Comparison of ENCODE assay signal across 8 cellular contexts in genomic region chr9:35096035-35096849, GRCh38. TPM values are rescaled to one million over a fixed set of nuclear protein-coding genes. Genes with fewer than 3 reads are reported as not detected.
DNase-seq lines count a peak whose midpoint lies in the region; FAIRE-seq and TF ChIP-seq lines count a peak whose summit lies in the region.

Gene PIGO, minus strand, starts transcription at chr9:35096591. Its CDS starts 1,026 bp downstream, at chr9:35095565.

- H3K27me3 ChIP-seq in H7 (ENCODE audit: control insufficient read depth, insufficient read depth, low read length) (no peaks in the 10 kb centered on the region), SJSA1 (replicated peaks) (no peaks in the 10 kb centered on the region), neutrophil (no peaks in the 10 kb centered on the region), suprapubic skin (no peaks in the 10 kb centered on the region)

- H3K9me3 ChIP-seq in SJSA1 (replicated peaks) (no peaks in the 10 kb centered on the region), neutrophil (no peaks in the 10 kb centered on the region), suprapubic skin (no peaks in the 10 kb centered on the region)

- H3K27ac ChIP-seq in SJSA1 (peak within 1 kb of the TSS; percentile 81), neutrophil (peak within 1 kb of the TSS; percentile 97), suprapubic skin (peak within 1 kb of the TSS; percentile 98)

- TF ChIP-seq EP300 in suprapubic skin (IDR thresholded peaks at IDR 0.05), result no peak

- TF ChIP-seq POLR2A in suprapubic skin (IDR thresholded peaks at IDR 0.05), result peak in 1 of 2 donors; percentile 46

- DNase-seq in H7 (peak; percentile 97), M059J (ENCODE audit: low read depth) (peak; percentile 83), SJSA1 (ENCODE audit: low read depth in 1 of 2, low spot score in 2 of 2) (peak; percentile 63 to 68), frontal cortex (ENCODE audit: low spot score in 2 of 2) (peak; percentile 82 to 86), suprapubic skin (ENCODE audit: low spot score in 2 of 2) (peak; percentile 93 to 95)
- DNase-seq in activated naive CD4-positive, alpha-beta T cell (lab: John Stamatoyannopoulos, UW), result peak; percentile 77 to 95 (median 83)

- H3K4me1 ChIP-seq in SJSA1 (replicated peaks) (peaks cover 4% of the 10 kb centered on the region; the same call in 1 of the 2 replicates), neutrophil (ENCODE audit: control insufficient read depth in 1 of 2, insufficient read depth in 1 of 2, low read depth in 1 of 2, low read length in 1 of 2) (peaks cover 10 to 20% of the 10 kb centered on the region in 2 experiments), suprapubic skin (peaks cover 21% of the 10 kb centered on the region)

- WGBS in suprapubic skin, result under 1% methylated on average over 45 of the region's 53 CpGs

- FAIRE-seq in G401.6 (lab: Jason Lieb, UNC) (peak; percentile 81), frontal cortex (lab: Jason Lieb, UNC) (no peak)

- H3K4me3 ChIP-seq in H7 (ENCODE audit: insufficient read depth, low read depth, low read length) (peak within 1 kb of the TSS; percentile 93), SJSA1 (peak within 1 kb of the TSS; percentile 75), neutrophil (ENCODE audit: low read depth in 1 of 2, low read length in 1 of 2) (peak within 1 kb of the TSS; percentile 81 to 99), suprapubic skin (peak within 1 kb of the TSS; percentile 85)

- H3K36me3 ChIP-seq in H7 (replicated peaks; ENCODE audit: control insufficient read depth, insufficient read depth, low read length), result peaks cover 27% of the 10 kb centered on the region
- H3K36me3 ChIP-seq in SJSA1, result peaks cover 6% of the 10 kb centered on the region; the same call in 1 of the 2 replicates
- H3K36me3 ChIP-seq in neutrophil, result peaks cover 31% of the 10 kb centered on the region
- peaks cover 49% of the 10 kb centered on the region for H3K36me3 ChIP-seq in suprapubic skin

- TF ChIP-seq CTCF in neutrophil (IDR thresholded peaks at IDR 0.05) (peak; percentile 85), suprapubic skin (IDR thresholded peaks at IDR 0.05) (peak; percentile 60 to 72)

RNA-seq across cellular contexts. Expression of gene PIGO, which starts in this region (rescaled TPM):
- total RNA-seq in H7 (2014; rRNA removed; shearing (Covaris generic)), result 29.6 and 29.8 TPM in 2 replicates
- 27.5 and 29.2 TPM in 2 replicates for total RNA-seq in M059J (2014; rRNA removed; shearing (Covaris generic))
- total RNA-seq in SJSA1 (2014; rRNA removed; shearing (Covaris generic)), result 7.1 and 10.6 TPM in 2 replicates
- total RNA-seq in frontal cortex, result 6.9 TPM
- total RNA-seq in suprapubic skin, result 10 to 100 TPM; 14.5 to 26.3 (median 23.1) TPM

Comparison
In these comparisons a context has a peak if more than half of its experiments do, and no peak if none do; other contexts are left out.
1. Peak in every context shown above with its lines: DNase-seq, H3K4me3 ChIP-seq and H3K27ac ChIP-seq.